In the genomic region with DNA sequence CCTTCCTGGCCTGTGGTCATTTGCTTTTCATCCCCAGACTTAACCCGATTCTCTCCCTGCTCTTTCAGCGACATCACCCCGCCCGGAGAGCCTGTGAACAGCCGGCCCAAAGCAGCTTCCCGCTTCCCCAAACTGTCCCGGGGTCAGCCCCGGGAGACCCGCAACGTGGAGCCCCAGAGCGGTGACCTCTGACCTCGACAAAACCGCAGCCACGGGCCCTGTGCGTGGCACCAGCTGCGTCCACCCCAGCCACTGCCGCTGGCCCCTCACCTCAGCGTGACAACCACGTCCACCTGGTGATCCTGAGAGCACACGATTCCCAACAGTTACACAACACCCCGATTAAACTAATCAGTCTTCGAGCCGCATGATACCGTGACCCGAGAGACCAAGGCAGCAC, we compare ENCODE assay signal across 30 cellular contexts.
"Had no signal": no experiment of that assay in that cellular context is flagged by ENCODE, and none has a peak within 500 bp of the region (broad histone marks: within the 10 kb centered on the region; RNA-seq: fewer than 3 reads in every experiment).

No MANE protein-coding gene starts in this region.

- H3K4me3 ChIP-seq: adrenal gland, body of pancreas, colonic mucosa, lower lobe of right lung, ovary, prostate gland, sigmoid colon, suprapubic skin, tibial artery, upper lobe of right lung had no signal

- H3K27ac Mint-ChIP-seq: natural killer cell treated with Interleukin-12 subunit alpha and Interleukin-12 subunit beta and Interleukin-15 and Interleukin-18, amount 100 ng/mL, for 72 hours had no signal

- H3K4me1 ChIP-seq: adrenal gland, body of pancreas, colonic mucosa, lower lobe of right lung, prostate gland, sigmoid colon, suprapubic skin, tibial artery, upper lobe of right lung had no signal

- H3K9me3 ChIP-seq: adrenal gland, body of pancreas, colonic mucosa, lower lobe of right lung, neutrophil, ovary, prostate gland, sigmoid colon, suprapubic skin, upper lobe of right lung had no signal

- DNase-seq: activated B cell treated with CpG ODN at 0.5 μM for 24 hours; activated CD4-positive, alpha-beta T cell treated with anti-CD3 and anti-CD28 coated beads, Interleukin-2, amount 50 U/mL, for 4 hours; activated CD8-positive, alpha-beta memory T cell treated with anti-CD3 and anti-CD28 coated beads, Interleukin-2, amount 50 U/mL, for 4 hours; activated gamma-delta T cell treated with Interleukin-2 at 50 U/mL for 16 hours; activated T-cell treated with anti-CD3 and anti-CD28 coated beads, Interleukin-2, amount 50 U/mL, for 1 hour; adrenal gland; body of pancreas; cerebellar nuclear complex; colonic mucosa; effector memory CD4-positive, alpha-beta T cell; kidney glomerular epithelial cell; lower lobe of right lung; mesenchymal stem cell; retina; sigmoid colon; small intestine; stimulated activated CD4-positive, alpha-beta T cell treated with anti-CD3 and anti-CD28 coated beads, Interleukin-1b, Interleukin-23, amount 100 ng/mL, for 48 hours; stimulated activated CD4-positive, alpha-beta T cell treated with anti-CD3 and anti-CD28 coated beads, Interleukin-4, amount 100 ng/mL, for 4 hours; stimulated activated CD8-positive, alpha-beta memory T cell treated with anti-CD3 and anti-CD28 coated beads, Interleukin-4, amount 100 ng/mL, for 48 hours; stimulated activated naive CD4-positive, alpha-beta T cell; tibial artery; upper lobe of right lung had no signal

- FAIRE-seq: frontal cortex, small intestine had no signal

- H3K36me3 ChIP-seq: adrenal gland, colonic mucosa, neutrophil, ovary, prostate gland, sigmoid colon, upper lobe of right lung had no signal

- H3K27me3 ChIP-seq: adrenal gland, body of pancreas, colonic mucosa, neutrophil, ovary, sigmoid colon, suprapubic skin, tibial artery, upper lobe of right lung had no signal

- H3K27ac ChIP-seq: adrenal gland, body of pancreas, colonic mucosa, lower lobe of right lung, neutrophil, ovary, prostate gland, sigmoid colon, suprapubic skin, tibial artery, upper lobe of right lung had no signal

- ATAC-seq: activated naive CD4-positive, alpha-beta T cell treated with anti-CD3 and anti-CD28 coated beads, Interleukin-2, amount 50 U/mL, for 72 hours; body of pancreas; left lobe of liver; lower lobe of right lung; natural killer cell treated with Interleukin-12 subunit alpha and Interleukin-12 subunit beta and Interleukin-15 and Interleukin-18, amount 100 ng/mL, for 72 hours; upper lobe of right lung had no signal

- H3K4me3 Mint-ChIP-seq: activated B cell treated with CpG ODN at 0.5 μM for 24 hours; natural killer cell treated with Interleukin-12 subunit alpha and Interleukin-12 subunit beta and Interleukin-15 and Interleukin-18, amount 100 ng/mL, for 72 hours had no signal

- H3K9me3 Mint-ChIP-seq: natural killer cell treated with Interleukin-12 subunit alpha and Interleukin-12 subunit beta and Interleukin-15 and Interleukin-18, amount 100 ng/mL, for 72 hours had no signal

- H3K27me3 Mint-ChIP-seq: activated B cell treated with CpG ODN at 0.5 μM for 24 hours; natural killer cell treated with Interleukin-12 subunit alpha and Interleukin-12 subunit beta and Interleukin-15 and Interleukin-18, amount 100 ng/mL, for 72 hours had no signal
